27 cellular contexts compared by ENCODE assay signal in genomic region chr4:189396435-189396834, GRCh38.
"Had no signal": no experiment of that assay in that cellular context is flagged by ENCODE, and none has a peak within 500 bp of the region (broad histone marks: within the 10 kb centered on the region; RNA-seq: fewer than 3 reads in every experiment).

No MANE protein-coding gene starts in this region.

- H3K27ac Mint-ChIP-seq: effector memory CD8-positive, alpha-beta T cell; endodermal cell; immature natural killer cell; mesothelial cell of epicardium; naive B cell had no signal

- H3K36me3 ChIP-seq: esophagus squamous epithelium, gastrocnemius medialis, heart right ventricle, left lung, lower lobe of right lung had no signal

- H3K9me3 ChIP-seq: gastrocnemius medialis, lower lobe of right lung, mucosa of descending colon had no signal

- H3K4me1 ChIP-seq: esophagus squamous epithelium, gastrocnemius medialis, heart right ventricle, left lung, lower lobe of right lung had no signal

- H3K4me3 ChIP-seq: coronary artery, dorsolateral prefrontal cortex, esophagus squamous epithelium, gastrocnemius medialis, heart right ventricle, left lung, lower lobe of right lung, mucosa of descending colon had no signal

- H3K4me1 Mint-ChIP-seq: endodermal cell, immature natural killer cell, mesothelial cell of epicardium, naive B cell had no signal

- ATAC-seq: effector memory CD8-positive, alpha-beta T cell; esophagus mucosa; gastrocnemius medialis; heart right ventricle; left cardiac atrium; left lung; left ventricle myocardium superior; lower lobe of right lung; mucosa of descending colon had no signal

- H3K27me3 Mint-ChIP-seq: effector memory CD8-positive, alpha-beta T cell; naive B cell had no signal

- DNase-seq: dermis blood vessel endothelial cell; dorsolateral prefrontal cortex; effector CD8-positive, alpha-beta T cell; effector memory CD8-positive, alpha-beta T cell; endodermal cell; erythroblast; esophagus squamous epithelium; foreskin fibroblast; foreskin melanocyte; gastrocnemius medialis; glutamatergic neuron; head of caudate nucleus; heart right ventricle; hippocampal formation; immature natural killer cell; islet precursor cell; left cardiac atrium; left ventricle myocardium superior; lower lobe of right lung; mesenchymal stem cell; mucosa of descending colon; naive B cell had no signal

- H3K27me3 ChIP-seq: esophagus squamous epithelium, gastrocnemius medialis, heart right ventricle, left lung had no signal

- H3K36me3 Mint-ChIP-seq: naive B cell had no signal

- H3K4me3 Mint-ChIP-seq: effector memory CD8-positive, alpha-beta T cell; endodermal cell; immature natural killer cell; mesothelial cell of epicardium; naive B cell had no signal

- H3K27ac ChIP-seq: coronary artery, dorsolateral prefrontal cortex, epithelial cell of prostate, esophagus squamous epithelium, gastrocnemius medialis, heart right ventricle, left lung, lower lobe of right lung had no signal
